In the genomic region with DNA sequence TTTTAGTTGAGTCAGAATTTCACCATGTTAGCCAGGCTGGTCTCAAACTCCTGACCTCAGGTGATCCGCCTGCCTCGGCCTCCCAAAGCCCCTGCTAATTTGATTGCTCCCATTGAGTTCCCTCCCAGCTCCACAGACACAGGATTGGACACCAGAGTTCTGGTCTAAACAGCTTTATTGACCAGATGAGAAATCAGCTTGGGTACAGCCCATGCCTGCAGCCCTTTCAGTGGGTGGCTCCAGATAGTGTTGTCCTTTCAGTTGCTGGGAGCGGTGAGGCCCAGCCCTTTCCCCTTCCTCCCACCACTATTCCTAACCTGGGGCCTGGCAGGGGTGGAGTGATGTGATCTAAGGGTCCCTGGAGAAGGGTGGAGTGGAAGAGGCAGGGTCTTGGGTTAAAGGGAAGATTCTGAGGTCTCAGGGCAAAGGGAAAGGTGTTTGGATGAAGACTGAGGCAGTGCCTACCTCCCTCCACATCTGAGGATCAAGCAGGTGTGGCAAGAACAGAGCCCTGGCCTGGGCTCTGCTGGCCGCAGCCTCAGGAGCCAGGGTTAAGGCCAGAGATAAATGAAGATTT, we compare ENCODE assay signal across 22 cellular contexts. TPM values are rescaled to one million over a fixed set of nuclear protein-coding genes. Genes with fewer than 3 reads are reported as not detected.
DNase-seq lines count a peak whose midpoint lies in the region; ATAC-seq, FAIRE-seq and TF ChIP-seq lines count a peak whose summit lies in the region.
"Had no signal": no experiment of that assay in that cellular context is flagged by ENCODE, and none has a peak within 500 bp of the region (broad histone marks: within the 10 kb centered on the region; RNA-seq: fewer than 3 reads in every experiment).

No MANE protein-coding gene starts in this region.

- H3K9me3 ChIP-seq in CD4-positive, alpha-beta T cell (ENCODE audit: control insufficient read depth, low read length): no peaks in the 10 kb centered on the region
- no peaks in the 10 kb centered on the region for H3K9me3 ChIP-seq in SK-N-MC (ENCODE audit: low read depth, low read length)
- no peaks in the 10 kb centered on the region for H3K9me3 ChIP-seq in endothelial cell of umbilical vein (replicated peaks; ENCODE audit: control insufficient read depth, insufficient read depth, low read length)
- no peaks in the 10 kb centered on the region for H3K9me3 ChIP-seq in stomach
- H3K9me3 ChIP-seq: BE2C, mucosa of descending colon had no signal

- no peak overlapping the region for H3K9ac ChIP-seq in SK-N-MC (ENCODE audit: insufficient read length)
- no peak overlapping the region for H3K9ac ChIP-seq in endothelial cell of umbilical vein (replicated peaks; ENCODE audit: extremely low read depth, insufficient read depth, low read length)

- H3K27me3 ChIP-seq in CD4-positive, alpha-beta T cell (ENCODE audit: control insufficient read depth, insufficient read depth, low read length): peaks cover 21% of the 10 kb centered on the region
- H3K27me3 ChIP-seq in endothelial cell of umbilical vein (ENCODE audit: control insufficient read depth in 2 of 2, insufficient read depth in 2 of 2, low read length in 2 of 2) (peaks cover 0 to 3% of the 10 kb centered on the region in 2 experiments), stomach (peaks cover 0 to 9% (median 0%) of the 10 kb centered on the region in 3 donors)

- no peak overlapping the region for H3K27ac ChIP-seq in CD4-positive, alpha-beta T cell (ENCODE audit: low read depth, low read length)
- H3K27ac ChIP-seq in SK-N-MC (0 out of 2 replicates have a peak overlapping the region, but pooled peaks have one; percentile 25), endothelial cell of umbilical vein (ENCODE audit: insufficient read depth, low read depth, low read length) (no peak overlapping the region), stomach (peak overlapping the region in 3 of 5 donors; percentile 28 to 95 (median 79))

- peaks cover 49% of the 10 kb centered on the region for H3K36me3 Mint-ChIP-seq in CD4-positive, alpha-beta T cell (ENCODE audit: low read depth)
- H3K36me3 Mint-ChIP-seq in activated T-helper 1 cell treated with anti-CD3 and anti-CD28 coated beads, Interleukin-12 subunit alpha, Interleukin-12 subunit beta, Interleukin-2, Interleukin-4 antibody, amounts not matched to agents 30 ng/mL and 10 ng/mL and 1 ng/mL, durations not matched to agents 14 hours and 24 hours and 36 hours (ENCODE audit: low read depth): peaks cover 10% of the 10 kb centered on the region

- H4K20me1 ChIP-seq in endothelial cell of umbilical vein (replicated peaks; ENCODE audit: control insufficient read depth, extremely low read depth, insufficient read depth, low read length): no peaks in the 10 kb centered on the region

- H3K4me1 ChIP-seq in endothelial cell of umbilical vein (ENCODE audit: control insufficient read depth, extremely low read depth, insufficient read depth, low read length) (peaks cover 32% of the 10 kb centered on the region), stomach (peaks cover 19 to 57% (median 46%) of the 10 kb centered on the region in 4 donors)
- H3K4me1 ChIP-seq: BE2C had no signal

- 85 to 94% (median 91%) methylated on average over 4 of the region's 4 CpGs for WGBS in stomach, 5 donors

- CTCF ChIA-PET in CD4-positive, alpha-beta T cell (lab: Charles Lee): interaction anchor here (1.3 to 6.8 kb wide), 3 partner anchors 29 to 35 kb away, joined by 4 to 187 read pairs (median 9); no protein-coding TSS in a partner anchor
- CTCF ChIA-PET in endothelial cell of umbilical vein (lab: Charles Lee): interaction anchor here (0.8 to 28.3 kb wide), 9 partner anchors 8 to 310 kb away, joined by 3 to 1317 read pairs (median 9); partner anchors contain the start of genes CSRP1 and NAV1

- H3K9me1 ChIP-seq in endothelial cell of umbilical vein (replicated peaks; ENCODE audit: control insufficient read depth, extremely low read depth, insufficient read depth, low read length): no peaks in the 10 kb centered on the region

- DNase-seq in CD4-positive, alpha-beta T cell: no peak
- DNase-seq in SK-N-MC (ENCODE audit: low read depth, low spot score) (no peak), endothelial cell of umbilical vein (ENCODE audit: low read depth, low spot score) (no peak), stomach (no peak), NCI-H82 (lab: John Stamatoyannopoulos, UW) (no peak)
- DNase-seq in activated T-helper 1 cell treated with anti-CD3 and anti-CD28 coated beads, Interleukin-12 subunit alpha, Interleukin-12 subunit beta, Interleukin-2, Interleukin-4 antibody, amounts not matched to agents 30 ng/mL and 10 ng/mL and 1 ng/mL, durations not matched to agents 14 hours and 24 hours and 36 hours (ENCODE audit: low spot score): no peak
- DNase-seq: activated CD4-positive, CD25-positive, alpha-beta regulatory T cell; amygdala; BE2C; cerebellar nuclear complex; Kasumi-1; mucosa of descending colon; NCI-H1105; NCI-H524 treated with DMSO at 0.1 percent for 48 hours; nucleus accumbens; SHP77; stimulated activated naive CD8-positive, alpha-beta T cell treated with anti-CD3 and anti-CD28 coated beads, Interleukin-15, Interleukin-2, amounts not matched to agents 100 U/mL and 50 U/mL, for 24 hours had no signal

- no peak for ATAC-seq in CD4-positive, alpha-beta T cell (ENCODE audit: poor library complexity)
- no peak for ATAC-seq in GM19397 (IDR thresholded peaks at IDR 0.05; ENCODE audit: unreplicated experiment)
- no peak for ATAC-seq in GM21717 (IDR thresholded peaks at IDR 0.05; ENCODE audit: unreplicated experiment)
- ATAC-seq: left lobe of liver; mucosa of descending colon; sciatic nerve; stimulated activated naive CD8-positive, alpha-beta T cell treated with anti-CD3 and anti-CD28 coated beads, Interleukin-15, Interleukin-2, amounts not matched to agents 100 U/mL and 50 U/mL, for 24 hours had no signal

- intact Hi-C loops in CD4-positive, alpha-beta T cell (cut with DNase I, micrococcal nuclease): loop anchor here (5.0 to 10.0 kb wide), 2 partner anchors 46 to 221 kb away; no protein-coding TSS in a partner anchor
- intact Hi-C loops in endothelial cell of umbilical vein (cut with micrococcal nuclease) (loop anchor here (2.0 to 5.0 kb wide), 3 partner anchors 49 to 221 kb away; no protein-coding TSS in a partner anchor), stomach (cut with DNase I; ENCODE audit: low total_unique reads) (no loop called here)
- intact Hi-C loops in activated T-helper 1 cell treated with anti-CD3 and anti-CD28 coated beads, Interleukin-12 subunit alpha, Interleukin-12 subunit beta, Interleukin-2, Interleukin-4 antibody, amounts not matched to agents 30 ng/mL and 10 ng/mL and 1 ng/mL, durations not matched to agents 14 hours and 24 hours and 36 hours (cut with micrococcal nuclease): loop anchor here (5.0 kb wide), 1 partner anchor 219 kb away; no protein-coding TSS in a partner anchor

- H3K4me1 Mint-ChIP-seq in CD4-positive, alpha-beta T cell (ENCODE audit: low read depth): peaks cover 25% of the 10 kb centered on the region
- peaks cover 27% of the 10 kb centered on the region for H3K4me1 Mint-ChIP-seq in activated T-helper 1 cell treated with anti-CD3 and anti-CD28 coated beads, Interleukin-12 subunit alpha, Interleukin-12 subunit beta, Interleukin-2, Interleukin-4 antibody, amounts not matched to agents 30 ng/mL and 10 ng/mL and 1 ng/mL, durations not matched to agents 14 hours and 24 hours and 36 hours (ENCODE audit: low read depth)

- no peak overlapping the region for H3K4me2 ChIP-seq in endothelial cell of umbilical vein (ENCODE audit: insufficient read depth, low read length)

- TF ChIP-seq CTCF in CD4-positive, alpha-beta T cell (IDR thresholded peaks at IDR 0.05): no peak
- TF ChIP-seq CTCF in endothelial cell of umbilical vein (IDR thresholded peaks at IDR 0.05; ENCODE audit: extremely low read depth in 1 of 2, insufficient read depth in 1 of 2, low read depth in 1 of 2, low read length in 2 of 2): no peak
- no peak for TF ChIP-seq CTCF in stomach (IDR thresholded peaks at IDR 0.05)

- no peak for FAIRE-seq in endothelial cell of umbilical vein (lab: Jason Lieb, UNC)

- BruUV-seq in endothelial cell of umbilical vein (replicated peaks; lab: Mats Ljungman, UMichigan): TSS peak; percentile 64

- peaks cover 5% of the 10 kb centered on the region for H3K79me2 ChIP-seq in endothelial cell of umbilical vein (ENCODE audit: control insufficient read depth, insufficient read depth, low read length)

- no peak overlapping the region for H2AFZ ChIP-seq in endothelial cell of umbilical vein (ENCODE audit: low read depth, low read length)

- no peak overlapping the region for H3K4me3 ChIP-seq in SK-N-MC
- no peak overlapping the region for H3K4me3 ChIP-seq in endothelial cell of umbilical vein (replicated peaks in 1 of 3; ENCODE audit: insufficient read depth in 1 of 3, low read depth in 1 of 3, low read length in 3 of 3)
- no peak overlapping the region for H3K4me3 ChIP-seq in stomach
- H3K4me3 ChIP-seq: mucosa of descending colon had no signal

- H3K36me3 ChIP-seq in SK-N-MC (ENCODE audit: insufficient read depth, low read length): peaks cover 22% of the 10 kb centered on the region
- peaks cover 16 to 18% of the 10 kb centered on the region in 2 experiments for H3K36me3 ChIP-seq in endothelial cell of umbilical vein (ENCODE audit: control insufficient read depth in 2 of 2, extremely low read depth in 1 of 2, insufficient read depth in 2 of 2, low read length in 2 of 2)
- H3K36me3 ChIP-seq in stomach: peaks cover 46 to 53% (median 52%) of the 10 kb centered on the region in 4 donors
- H3K36me3 ChIP-seq: BE2C had no signal

- H3K27me3 Mint-ChIP-seq in CD4-positive, alpha-beta T cell: peaks cover 33% of the 10 kb centered on the region
- peaks cover 9% of the 10 kb centered on the region for H3K27me3 Mint-ChIP-seq in activated T-helper 1 cell treated with anti-CD3 and anti-CD28 coated beads, Interleukin-12 subunit alpha, Interleukin-12 subunit beta, Interleukin-2, Interleukin-4 antibody, amounts not matched to agents 30 ng/mL and 10 ng/mL and 1 ng/mL, durations not matched to agents 14 hours and 24 hours and 36 hours (ENCODE audit: insufficient read depth)

- H3K27ac Mint-ChIP-seq in CD4-positive, alpha-beta T cell: no peak overlapping the region
- no peak overlapping the region for H3K27ac Mint-ChIP-seq in activated T-helper 1 cell treated with anti-CD3 and anti-CD28 coated beads, Interleukin-12 subunit alpha, Interleukin-12 subunit beta, Interleukin-2, Interleukin-4 antibody, amounts not matched to agents 30 ng/mL and 10 ng/mL and 1 ng/mL, durations not matched to agents 14 hours and 24 hours and 36 hours
- H3K27ac Mint-ChIP-seq: T-helper 1 cell treated with Interleukin-12 subunit alpha and Interleukin-12 subunit beta and Interleukin-4 antibody, amounts not matched to agents 30 μg/mL and 1 μg/mL, for 36 hours had no signal

- no peak for TF ChIP-seq EP300 in stomach (IDR thresholded peaks at IDR 0.05)

- POLR2A ChIA-PET in CD4-positive, alpha-beta T cell (lab: Charles Lee): no interaction called here
- POLR2A ChIA-PET in endothelial cell of umbilical vein (lab: Charles Lee): interaction anchor here (1.0 kb wide), 1 partner anchor 28 kb away, joined by 6 read pairs; no protein-coding TSS in a partner anchor

- dilution Hi-C loops in endothelial cell of umbilical vein (cut with MboI; ENCODE audit: extremely low pct_ligation_motif_present, low sequenced_read_pairs): no loop called here

- H3K9me3 Mint-ChIP-seq in CD4-positive, alpha-beta T cell: no peaks in the 10 kb centered on the region
- no peaks in the 10 kb centered on the region for H3K9me3 Mint-ChIP-seq in activated T-helper 1 cell treated with anti-CD3 and anti-CD28 coated beads, Interleukin-12 subunit alpha, Interleukin-12 subunit beta, Interleukin-2, Interleukin-4 antibody, amounts not matched to agents 30 ng/mL and 10 ng/mL and 1 ng/mL, durations not matched to agents 14 hours and 24 hours and 36 hours
- H3K9me3 Mint-ChIP-seq: T-helper 1 cell treated with Interleukin-12 subunit alpha and Interleukin-12 subunit beta and Interleukin-4 antibody, amounts not matched to agents 30 μg/mL and 1 μg/mL, for 36 hours had no signal

- TF ChIP-seq POLR2A in endothelial cell of umbilical vein (IDR thresholded peaks at IDR 0.05; ENCODE audit: low read depth, low read length) (no peak), stomach (IDR thresholded peaks at IDR 0.05) (no peak)

- peak overlapping the region; percentile 42 for H3K4me3 Mint-ChIP-seq in CD4-positive, alpha-beta T cell
- no peak overlapping the region for H3K4me3 Mint-ChIP-seq in activated T-helper 1 cell treated with anti-CD3 and anti-CD28 coated beads, Interleukin-12 subunit alpha, Interleukin-12 subunit beta, Interleukin-2, Interleukin-4 antibody, amounts not matched to agents 30 ng/mL and 10 ng/mL and 1 ng/mL, durations not matched to agents 14 hours and 24 hours and 36 hours
- H3K4me3 Mint-ChIP-seq: T-helper 1 cell treated with Interleukin-12 subunit alpha and Interleukin-12 subunit beta and Interleukin-4 antibody, amounts not matched to agents 30 μg/mL and 1 μg/mL, for 36 hours had no signal

RNA-seq across cellular contexts. Expression of gene PHLDA3, which starts 14.5 kb away (rescaled TPM):
- total RNA-seq in CD4-positive, alpha-beta T cell: under 1 TPM; 0.45 to 0.71 TPM
- total RNA-seq in endothelial cell of umbilical vein (29.5 and 35.6 TPM in 2 replicates), stomach (10 to 100 TPM in 4 of 5 donors, 1 to 10 TPM in 1; 4.0 to 66.5 (median 12.7) TPM)
- polyA plus RNA-seq in endothelial cell of umbilical vein (21.4 and 24.4 TPM in 2 replicates), stomach (10 to 100 TPM; 21.5 to 45.4 (median 29.9) TPM)
- polyA plus RNA-seq in endothelial cell of umbilical vein (2011; cell fraction: cytosol; rRNA removed): 14.4 and 26.7 TPM in 2 replicates
- polyA plus RNA-seq in endothelial cell of umbilical vein (2011; cell fraction: nucleus; rRNA removed): 9.6 and 10.4 TPM in 2 replicates
- 21.0 and 23.4 TPM in 2 replicates for polyA plus RNA-seq in endothelial cell of umbilical vein (2012)
- 7.8 and 8.0 TPM in 2 replicates for polyA minus RNA-seq in endothelial cell of umbilical vein
- polyA minus RNA-seq in endothelial cell of umbilical vein (2011; cell fraction: cytosol; rRNA and poly(A)+ RNA removed): 19.4 TPM
- 3.2 and 8.5 TPM in 2 replicates for polyA minus RNA-seq in endothelial cell of umbilical vein (2011; cell fraction: nucleus; rRNA and poly(A)+ RNA removed)
- 16.6 and 17.3 TPM in 2 replicates for total RNA-seq in activated T-helper 1 cell treated with anti-CD3 and anti-CD28 coated beads, Interleukin-12 subunit alpha, Interleukin-12 subunit beta, Interleukin-2, Interleukin-4 antibody, amounts not matched to agents 30 ng/mL and 10 ng/mL and 1 ng/mL, durations not matched to agents 14 hours and 24 hours and 36 hours

RNA-seq across cellular contexts. Expression of gene CSRP1, which starts 23.5 kb away (rescaled TPM):
- 10 to 100 TPM; 34.8 to 39.9 TPM for total RNA-seq in CD4-positive, alpha-beta T cell
- total RNA-seq in endothelial cell of umbilical vein (332 and 393 TPM in 2 replicates), stomach (1,000 to 10,000 TPM in 2 of 5 donors, 100 to 1,000 TPM in 3; 304 to 2,162 (median 853) TPM)
- polyA plus RNA-seq in endothelial cell of umbilical vein (510 and 560 TPM in 2 replicates), stomach (100 to 1,000 TPM; 220 to 641 (median 274) TPM)
- polyA plus RNA-seq in endothelial cell of umbilical vein (2011; cell fraction: cytosol; rRNA removed): 538 and 578 TPM in 2 replicates
- 426 and 474 TPM in 2 replicates for polyA plus RNA-seq in endothelial cell of umbilical vein (2011; cell fraction: nucleus; rRNA removed)
- polyA plus RNA-seq in endothelial cell of umbilical vein (2012): 291 and 393 TPM in 2 replicates
- 360 and 393 TPM in 2 replicates for polyA minus RNA-seq in endothelial cell of umbilical vein
- 93.8 TPM for polyA minus RNA-seq in endothelial cell of umbilical vein (2011; cell fraction: cytosol; rRNA and poly(A)+ RNA removed)
- 111 and 143 TPM in 2 replicates for polyA minus RNA-seq in endothelial cell of umbilical vein (2011; cell fraction: nucleus; rRNA and poly(A)+ RNA removed)
- total RNA-seq in activated T-helper 1 cell treated with anti-CD3 and anti-CD28 coated beads, Interleukin-12 subunit alpha, Interleukin-12 subunit beta, Interleukin-2, Interleukin-4 antibody, amounts not matched to agents 30 ng/mL and 10 ng/mL and 1 ng/mL, durations not matched to agents 14 hours and 24 hours and 36 hours: 66.0 and 66.2 TPM in 2 replicates

RNA-seq across cellular contexts. Expression of gene NAV1, which starts 55.5 kb away (rescaled TPM):
- 1 to 10 TPM; 2.8 to 4.3 TPM for total RNA-seq in CD4-positive, alpha-beta T cell
- total RNA-seq in endothelial cell of umbilical vein (136 and 138 TPM in 2 replicates), stomach (10 to 100 TPM in 4 of 5 donors, 1 to 10 TPM in 1; 8.2 to 33.0 (median 17.3) TPM)
- polyA plus RNA-seq in endothelial cell of umbilical vein (16.3 and 19.9 TPM in 2 replicates), stomach (1 to 10 TPM; 3.0 to 4.7 (median 4.7) TPM)
- polyA plus RNA-seq in endothelial cell of umbilical vein (2011; cell fraction: cytosol; rRNA removed): 27.2 and 31.1 TPM in 2 replicates
- polyA plus RNA-seq in endothelial cell of umbilical vein (2011; cell fraction: nucleus; rRNA removed): 58.6 and 65.0 TPM in 2 replicates
- 73.9 and 86.9 TPM in 2 replicates for polyA plus RNA-seq in endothelial cell of umbilical vein (2012)
- 45.0 and 46.8 TPM in 2 replicates for polyA minus RNA-seq in endothelial cell of umbilical vein
- 0.31 TPM for polyA minus RNA-seq in endothelial cell of umbilical vein (2011; cell fraction: cytosol; rRNA and poly(A)+ RNA removed)
- polyA minus RNA-seq in endothelial cell of umbilical vein (2011; cell fraction: nucleus; rRNA and poly(A)+ RNA removed): 83.9 and 99.0 TPM in 2 replicates
- total RNA-seq in activated T-helper 1 cell treated with anti-CD3 and anti-CD28 coated beads, Interleukin-12 subunit alpha, Interleukin-12 subunit beta, Interleukin-2, Interleukin-4 antibody, amounts not matched to agents 30 ng/mL and 10 ng/mL and 1 ng/mL, durations not matched to agents 14 hours and 24 hours and 36 hours: 0.83 and 1.6 TPM in 2 replicates

Comparison
In these comparisons a context has a peak if more than half of its experiments do, and no peak if none do; other contexts are left out.
1. H3K27ac ChIP-seq: peak in SK-N-MC (single experiment) and stomach (3 of 5); none in CD4-positive, alpha-beta T cell (single experiment) and endothelial cell of umbilical vein (single experiment).